In the genomic region with DNA sequence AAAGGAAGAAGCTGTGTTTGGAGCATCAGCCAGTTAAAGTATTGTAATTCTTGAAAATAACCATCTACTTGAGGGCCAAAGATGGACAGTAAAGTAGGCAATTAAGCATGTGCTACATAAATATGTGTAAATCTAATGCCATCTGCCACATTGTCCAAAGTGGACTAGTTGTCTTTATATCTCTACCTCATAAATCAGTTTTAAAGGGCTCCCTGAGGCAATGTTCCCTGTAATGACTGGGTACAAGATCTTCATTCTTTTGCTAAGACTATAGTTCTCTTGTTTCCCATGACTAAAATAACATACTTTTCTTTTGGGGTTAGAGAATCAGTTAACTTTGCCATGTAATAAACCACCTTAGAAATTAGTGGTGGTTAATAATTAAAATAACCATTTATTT, we compare ENCODE assay signal across 21 cellular contexts.
DNase-seq lines count a peak whose midpoint lies in the region; TF ChIP-seq lines count a peak whose summit lies in the region.
"Had no signal": no experiment of that assay in that cellular context is flagged by ENCODE, and none has a peak within 500 bp of the region (broad histone marks: within the 10 kb centered on the region; RNA-seq: fewer than 3 reads in every experiment).

No MANE protein-coding gene starts in this region.

- TF ChIP-seq EP300 in transverse colon (IDR thresholded peaks at IDR 0.05; ENCODE audit: low read depth): no peak

- no peak for TF ChIP-seq POLR2A in transverse colon (IDR thresholded peaks at IDR 0.05)

- H3K4me1 ChIP-seq in tibial artery: peaks cover 0 to 12% (median 0%) of the 10 kb centered on the region in 4 donors
- no peaks in the 10 kb centered on the region for H3K4me1 ChIP-seq in transverse colon
- H3K4me1 ChIP-seq: BLaER1, Caco-2 had no signal

- intact Hi-C loops in tibial artery (cut with DNase I; ENCODE audit: low total_unique reads): no loop called here
- intact Hi-C loops in transverse colon (cut with DNase I; ENCODE audit: low total_unique reads): no loop called here

- H3K27ac ChIP-seq in tibial artery: no peak overlapping the region
- no peak overlapping the region for H3K27ac ChIP-seq in transverse colon
- H3K27ac ChIP-seq: 22Rv1, BLaER1, C4-2B, GM23248 had no signal

- H3K36me3 ChIP-seq in tibial artery (no peaks in the 10 kb centered on the region), transverse colon (no peaks in the 10 kb centered on the region)
- H3K36me3 ChIP-seq: BLaER1 had no signal

- no peaks in the 10 kb centered on the region for H3K9me3 ChIP-seq in tibial artery
- no peaks in the 10 kb centered on the region for H3K9me3 ChIP-seq in transverse colon
- H3K9me3 ChIP-seq: BLaER1, Caco-2 had no signal

- in situ Hi-C loops in transverse colon (cut with MboI; ENCODE audit: low pct_ligation_motif_present in 1 of 4, low pct_unique_long_range_greater_than_20kb in 1 of 4, low sequenced_read_pairs in 3 of 4): loop anchor here in 1 of 4 donors (25.0 kb wide), 1 partner anchor 619 kb away; no protein-coding TSS in a partner anchor

- DNase-seq in NCI-H1417 (lab: John Stamatoyannopoulos, UW): peak in 2 of 3 experiments; percentile 19 to 61
- DNase-seq in NCI-H1417 treated with DMSO at 0.1 percent for 48 hours (lab: John Stamatoyannopoulos, UW): no peak
- DNase-seq in EH (ENCODE audit: low read depth): peak; percentile 49
- peak; percentile 73 for DNase-seq in NCI-H524 treated with DMSO at 0.1 percent for 48 hours (lab: John Stamatoyannopoulos, UW)
- peak; percentile 69 for DNase-seq in foreskin melanocyte
- DNase-seq in NCI-H345 (lab: John Stamatoyannopoulos, UW): no peak
- no peak for DNase-seq in tibial artery
- no peak for DNase-seq in transverse colon
- DNase-seq: Caco-2; CD4-positive, CD25-positive, alpha-beta regulatory T cell; CD8-positive, alpha-beta T cell; DMS153; DND-41; EL; GDM1; GM23248; H7; HFFc6 had no signal

- TF ChIP-seq CTCF in tibial artery (IDR thresholded peaks at IDR 0.05) (no peak), transverse colon (IDR thresholded peaks at IDR 0.05) (no peak)

- H3K4me3 ChIP-seq in tibial artery (no peak overlapping the region), transverse colon (no peak overlapping the region)
- H3K4me3 ChIP-seq: BLaER1, GM23248 had no signal

- H3K27me3 ChIP-seq in tibial artery (no peaks in the 10 kb centered on the region), transverse colon (no peaks in the 10 kb centered on the region)
- H3K27me3 ChIP-seq: BLaER1 had no signal

Comparison
In these comparisons a context has a peak if more than half of its experiments do, and no peak if none do; other contexts are left out.
1. DNase-seq: peak in NCI-H1417 (2 of 3), EH (single experiment), NCI-H524 treated with DMSO at 0.1 percent for 48 hours (single experiment) and foreskin melanocyte (single experiment); none in NCI-H1417 treated with DMSO at 0.1 percent for 48 hours (single experiment), NCI-H345 (single experiment), tibial artery (0 of 2) and transverse colon (single experiment).